8 cellular contexts compared by ENCODE assay signal in the genomic region with DNA sequence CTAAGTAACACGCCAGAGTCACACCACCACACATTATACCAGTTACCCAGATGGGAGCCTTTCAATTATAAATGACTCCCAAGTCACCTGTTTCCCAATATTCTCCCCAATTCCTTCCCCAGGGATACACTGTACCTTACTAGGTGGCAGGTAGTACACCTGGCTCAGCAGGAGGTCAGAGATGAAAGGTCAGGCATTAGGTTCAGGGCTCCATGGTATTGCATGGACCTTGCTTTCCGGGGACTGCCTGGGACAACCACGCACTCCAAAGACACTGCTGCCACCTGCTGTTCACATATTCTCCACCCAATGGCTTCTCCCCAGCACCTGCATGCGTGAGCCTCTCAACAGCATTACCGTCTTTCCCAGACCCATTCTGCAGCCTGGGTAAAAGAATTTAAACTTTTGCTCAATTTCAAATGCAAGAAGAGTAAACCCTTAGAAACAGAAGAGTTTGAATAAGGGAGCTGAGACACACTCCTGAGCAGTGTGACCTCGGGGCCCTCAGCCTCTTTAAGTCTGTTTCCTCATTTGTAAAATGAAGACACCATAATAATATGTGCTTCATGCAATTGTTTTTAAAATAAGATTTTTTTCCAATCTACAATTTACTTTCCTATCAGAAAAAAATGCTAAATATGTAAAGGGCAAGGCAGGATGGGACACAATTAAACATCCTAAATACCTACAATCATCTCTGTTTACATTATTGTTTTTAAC. TPM values are rescaled to one million over a fixed set of nuclear protein-coding genes. Genes with fewer than 3 reads are reported as not detected.
DNase-seq lines count a peak whose midpoint lies in the region; ATAC-seq and TF ChIP-seq lines count a peak whose summit lies in the region.

No MANE protein-coding gene starts in this region.

- H3K9me3 ChIP-seq in neutrophil (no peaks in the 10 kb centered on the region), suprapubic skin (no peaks in the 10 kb centered on the region)

- DNase-seq in GM06990 (ENCODE audit: extremely low read depth, insufficient read length) (no peak), LHCN-M2 (ENCODE audit: low read depth) (peak; percentile 62), RPMI8226 (peak; percentile 84), activated T-helper 1 cell treated with Interleukin-2 at 50 U/mL for 16 hours (ENCODE audit: low read depth) (peak; percentile 45), fibroblast of the conjunctiva (ENCODE audit: low read depth) (peak; percentile 56), suprapubic skin (ENCODE audit: low spot score in 2 of 2) (peak; percentile 79 to 80)

- no peaks in the 10 kb centered on the region for H3K27me3 ChIP-seq in GM06990 (replicated peaks; ENCODE audit: control insufficient read depth, insufficient read depth, low read length)
- no peaks in the 10 kb centered on the region for H3K27me3 ChIP-seq in neutrophil
- no peaks in the 10 kb centered on the region for H3K27me3 ChIP-seq in suprapubic skin

- peaks cover 4% of the 10 kb centered on the region in 2 experiments for H3K4me1 ChIP-seq in neutrophil (ENCODE audit: control insufficient read depth in 1 of 2, insufficient read depth in 1 of 2, low read depth in 1 of 2, low read length in 1 of 2)
- peaks cover 6% of the 10 kb centered on the region for H3K4me1 ChIP-seq in suprapubic skin

- H3K4me3 ChIP-seq in GM06990 (replicated peaks; ENCODE audit: low read depth, low read length) (no peak overlapping the region), neutrophil (ENCODE audit: low read depth in 1 of 2, low read length in 1 of 2) (no peak overlapping the region), suprapubic skin (no peak overlapping the region)

- TF ChIP-seq EP300 in suprapubic skin (IDR thresholded peaks at IDR 0.05) = no peak

- 27% methylated on average over 6 of the region's 6 CpGs for WGBS in suprapubic skin

- H3K27ac ChIP-seq in neutrophil (no peak overlapping the region), suprapubic skin (no peak overlapping the region)

- ATAC-seq in GM18870 (IDR thresholded peaks at IDR 0.05; ENCODE audit: unreplicated experiment) = no peak

- TF ChIP-seq POLR2A in suprapubic skin (IDR thresholded peaks at IDR 0.05) = no peak

- H3K36me3 ChIP-seq in GM06990 (ENCODE audit: control insufficient read depth, insufficient read depth, low read length) (no peaks in the 10 kb centered on the region), neutrophil (no peaks in the 10 kb centered on the region), suprapubic skin (no peaks in the 10 kb centered on the region)

- TF ChIP-seq CTCF in GM06990 (IDR thresholded peaks at IDR 0.05; ENCODE audit: insufficient read depth, low read length, poor library complexity, severe bottlenecking) = peak; percentile 87
- peak; percentile 49 for TF ChIP-seq CTCF in neutrophil (IDR thresholded peaks at IDR 0.05)
- TF ChIP-seq CTCF in suprapubic skin (IDR thresholded peaks at IDR 0.05) = peak; percentile 62 to 76

RNA-seq across cellular contexts. Expression of a gene that starts 28.0 kb away (rescaled TPM):
- 28.4 and 33.7 TPM in 2 replicates for total RNA-seq in LHCN-M2 (2014; rRNA removed)
- polyA plus RNA-seq in LHCN-M2 (2012) = 40.4 TPM
- total RNA-seq in suprapubic skin = 10 to 100 TPM; 11.3 to 15.9 (median 12.6) TPM

RNA-seq across cellular contexts. Expression of a gene that starts 51.1 kb away (rescaled TPM):
- total RNA-seq in LHCN-M2 (2014; rRNA removed) (192 and 202 TPM in 2 replicates), suprapubic skin (100 to 1,000 TPM in 3 of 4 donors, 10 to 100 TPM in 1; 85.4 to 182 (median 127) TPM)
- 1,083 TPM for polyA plus RNA-seq in LHCN-M2 (2012)
